ENCODE assay signal across 18 cellular contexts in genomic region chr13:114009590-114010400, GRCh38. TPM values are rescaled to one million over a fixed set of nuclear protein-coding genes. Genes with fewer than 3 reads are reported as not detected.
A peak's percentile ranks its signal among the peaks of the same experiment; 100 is the strongest.
DNase-seq lines count a peak whose midpoint lies in the region; ATAC-seq, FAIRE-seq and TF ChIP-seq lines count a peak whose summit lies in the region.
"Had no signal": no experiment of that assay in that cellular context is flagged by ENCODE, and none has a peak within 500 bp of the region (broad histone marks: within the 10 kb centered on the region; RNA-seq: fewer than 3 reads in every experiment).

No MANE protein-coding gene starts in this region.

- H3K36me3 Mint-ChIP-seq in activated naive CD4-positive, alpha-beta T cell treated with anti-CD3 and anti-CD28 coated beads, Interleukin-2, amount 10 ng/mL, durations not matched to agents 7 days and 5 days = peaks cover 27% of the 10 kb centered on the region
- H3K36me3 Mint-ChIP-seq in IgD-negative memory B cell = peaks cover 3% of the 10 kb centered on the region
- H3K36me3 Mint-ChIP-seq in stimulated activated effector memory CD8-positive, alpha-beta T cell treated with anti-CD3 and anti-CD28 coated beads, Interleukin-12 subunit alpha, Interleukin-12 subunit beta, amount 100 ng/mL, for 72 hours = peaks cover 8% of the 10 kb centered on the region

- H4K20me1 ChIP-seq in HepG2 (ENCODE audit: insufficient read depth, low read length) = no peaks in the 10 kb centered on the region

- no TSS peak for BruUV-seq in HepG2 (replicated peaks; lab: Mats Ljungman, UMichigan)

- H3K9ac ChIP-seq in HepG2 (ENCODE audit: insufficient read depth, low read depth, low read length) = no peak overlapping the region

- H3K9me3 Mint-ChIP-seq in activated naive CD4-positive, alpha-beta T cell treated with anti-CD3 and anti-CD28 coated beads, Interleukin-2, amount 10 ng/mL, durations not matched to agents 7 days and 5 days = no peaks in the 10 kb centered on the region
- no peaks in the 10 kb centered on the region for H3K9me3 Mint-ChIP-seq in IgD-negative memory B cell
- no peaks in the 10 kb centered on the region for H3K9me3 Mint-ChIP-seq in stimulated activated effector memory CD8-positive, alpha-beta T cell treated with anti-CD3 and anti-CD28 coated beads, Interleukin-12 subunit alpha, Interleukin-12 subunit beta, amount 100 ng/mL, for 72 hours

- no peak for DNase-seq in activated naive CD4-positive, alpha-beta T cell treated with anti-CD3 and anti-CD28 coated beads, Interleukin-2, amount 10 ng/mL, durations not matched to agents 7 days and 5 days
- no peak for DNase-seq in activated naive CD4-positive, alpha-beta T cell (lab: John Stamatoyannopoulos, UW)
- DNase-seq in left ventricle myocardium inferior (peak; percentile 8), foreskin keratinocyte (no peak), HepG2 (ENCODE audit: low spot score) (no peak)
- no peak for DNase-seq in stimulated activated effector memory CD8-positive, alpha-beta T cell treated with anti-CD3 and anti-CD28 coated beads, Interleukin-12 subunit alpha, Interleukin-12 subunit beta, amount 100 ng/mL, for 72 hours (ENCODE audit: low spot score in 2 of 2)
- DNase-seq: Caco-2, Karpas-422, MM.1S, NCI-H187 treated with DMSO at 0.1 percent for 48 hours, NCI-H2171, NCI-H510A, NCI-H82 had no signal

- H3K79me2 ChIP-seq in HepG2 (ENCODE audit: insufficient read depth, low read length) = no peaks in the 10 kb centered on the region

- FAIRE-seq in HepG2 (lab: Jason Lieb, UNC) = no peak
- FAIRE-seq: A204.1 had no signal

- H3K4me1 ChIP-seq in left ventricle myocardium inferior = no peaks in the 10 kb centered on the region
- H3K4me1 ChIP-seq in foreskin keratinocyte = no peaks in the 10 kb centered on the region
- no peaks in the 10 kb centered on the region for H3K4me1 ChIP-seq in HepG2 (ENCODE audit: insufficient read depth, low read length)

- H2AFZ ChIP-seq in HepG2 (ENCODE audit: low read length) = no peak overlapping the region

- in situ Hi-C loops in HepG2 (cut with HindIII; ENCODE audit: extremely low pct_ligation_motif_present, low pct_unique_long_range_greater_than_20kb) = no loop called here

- no peak for TF ChIP-seq CTCF in left ventricle myocardium inferior (IDR thresholded peaks at IDR 0.05; ENCODE audit: borderline replicate concordance)
- TF ChIP-seq CTCF in foreskin keratinocyte (conservative IDR thresholded peaks at IDR 0.05) = no peak
- TF ChIP-seq CTCF in HepG2 (CRISPR knock-in tag; IDR thresholded peaks at IDR 0.05) = no peak

- H3K4me2 ChIP-seq in HepG2 (ENCODE audit: low read depth, low read length) = no peak overlapping the region

- H3K4me3 ChIP-seq in left ventricle myocardium inferior (no peak overlapping the region), HepG2 (replicated peaks in 1 of 3; ENCODE audit: insufficient read depth in 1 of 3, low read depth in 2 of 3, low read length in 3 of 3) (no peak overlapping the region)

- TF ChIP-seq POLR2A in HepG2 (IDR thresholded peaks at IDR 0.05; ENCODE audit: insufficient read depth in 1 of 2, low read depth in 2 of 2, low read length in 2 of 2) = no peak

- H3K27ac ChIP-seq in left ventricle myocardium inferior (replicated peaks) = no peak overlapping the region
- no peak overlapping the region for H3K27ac ChIP-seq in foreskin keratinocyte
- H3K27ac ChIP-seq in HepG2 (ENCODE audit: extremely low read length, insufficient read depth, low read length) = no peak overlapping the region
- H3K27ac ChIP-seq: C4-2B had no signal

- ATAC-seq in stimulated activated effector memory CD8-positive, alpha-beta T cell treated with anti-CD3 and anti-CD28 coated beads, Interleukin-12 subunit alpha, Interleukin-12 subunit beta, amount 100 ng/mL, for 72 hours = no peak
- ATAC-seq in HG02642 (IDR thresholded peaks at IDR 0.05; ENCODE audit: poor library complexity, unreplicated experiment) (no peak), foreskin keratinocyte (no peak), HepG2 (no peak)

- H3K27me3 Mint-ChIP-seq in activated naive CD4-positive, alpha-beta T cell treated with anti-CD3 and anti-CD28 coated beads, Interleukin-2, amount 10 ng/mL, durations not matched to agents 7 days and 5 days = no peaks in the 10 kb centered on the region
- H3K27me3 Mint-ChIP-seq in IgD-negative memory B cell = no peaks in the 10 kb centered on the region

- 51% methylated on average over 8 of the region's 31 CpGs for WGBS in HepG2 (ENCODE audit: low lambda C conversion rate)

- POLR2A ChIA-PET in HepG2 (lab: Yijun Ruan, JAX) = no interaction called here

- H3K27me3 ChIP-seq in left ventricle myocardium inferior (ENCODE audit: low read depth) (no peaks in the 10 kb centered on the region), foreskin keratinocyte (no peaks in the 10 kb centered on the region), HepG2 (ENCODE audit: control insufficient read depth in 1 of 2, insufficient read depth in 2 of 2, low read length in 2 of 2) (peaks cover 8 to 30% of the 10 kb centered on the region in 2 experiments; a peak in 4 of 5 replicates)

- peak overlapping the region; percentile 78 for H3K27ac Mint-ChIP-seq in activated naive CD4-positive, alpha-beta T cell treated with anti-CD3 and anti-CD28 coated beads, Interleukin-2, amount 10 ng/mL, durations not matched to agents 7 days and 5 days
- peak overlapping the region in 2 of 3 donors; percentile 35 to 56 for H3K27ac Mint-ChIP-seq in IgD-negative memory B cell
- peak overlapping the region; percentile 35 for H3K27ac Mint-ChIP-seq in stimulated activated effector memory CD8-positive, alpha-beta T cell treated with anti-CD3 and anti-CD28 coated beads, Interleukin-12 subunit alpha, Interleukin-12 subunit beta, amount 100 ng/mL, for 72 hours

- no peak overlapping the region for H3K4me3 Mint-ChIP-seq in activated naive CD4-positive, alpha-beta T cell treated with anti-CD3 and anti-CD28 coated beads, Interleukin-2, amount 10 ng/mL, durations not matched to agents 7 days and 5 days
- no peak overlapping the region for H3K4me3 Mint-ChIP-seq in IgD-negative memory B cell
- H3K4me3 Mint-ChIP-seq in stimulated activated effector memory CD8-positive, alpha-beta T cell treated with anti-CD3 and anti-CD28 coated beads, Interleukin-12 subunit alpha, Interleukin-12 subunit beta, amount 100 ng/mL, for 72 hours = no peak overlapping the region

- H3K36me3 ChIP-seq in left ventricle myocardium inferior (peaks cover 42% of the 10 kb centered on the region), HepG2 (replicated peaks in 1 of 2; ENCODE audit: control insufficient read depth in 1 of 2, insufficient read depth in 2 of 2, low read length in 2 of 2) (no peaks in the 10 kb centered on the region)

- TF ChIP-seq EP300 in HepG2 (IDR thresholded peaks at IDR 0.05; ENCODE audit: low read depth in 2 of 2, low read length in 2 of 2) (no peak), HepG2 (CRISPR knock-in tag; IDR thresholded peaks at IDR 0.05; ENCODE audit: borderline replicate concordance) (no peak)

- CTCF ChIA-PET in activated naive CD4-positive, alpha-beta T cell treated with anti-CD3 and anti-CD28 coated beads, Interleukin-2, amount 10 ng/mL, durations not matched to agents 7 days and 5 days (lab: Charles Lee) = no interaction called here
- CTCF ChIA-PET in HepG2 (lab: Yijun Ruan, JAX; ENCODE audit: low intra/inter-chr PET ratio, low total read pairs) = no interaction called here

- no peak for TF ChIP-seq RAD21 in HepG2 (CRISPR knock-in tag; IDR thresholded peaks at IDR 0.05)

- peaks cover 8% of the 10 kb centered on the region for H3K4me1 Mint-ChIP-seq in activated naive CD4-positive, alpha-beta T cell treated with anti-CD3 and anti-CD28 coated beads, Interleukin-2, amount 10 ng/mL, durations not matched to agents 7 days and 5 days
- peaks cover 0 to 2% (median 0%) of the 10 kb centered on the region in 3 donors for H3K4me1 Mint-ChIP-seq in IgD-negative memory B cell
- no peaks in the 10 kb centered on the region for H3K4me1 Mint-ChIP-seq in stimulated activated effector memory CD8-positive, alpha-beta T cell treated with anti-CD3 and anti-CD28 coated beads, Interleukin-12 subunit alpha, Interleukin-12 subunit beta, amount 100 ng/mL, for 72 hours

- H3K9me3 ChIP-seq in left ventricle myocardium inferior (replicated peaks) (no peaks in the 10 kb centered on the region), HepG2 (ENCODE audit: low read length) (no peaks in the 10 kb centered on the region)
- H3K9me3 ChIP-seq: Caco-2 had no signal

- intact Hi-C loops in left ventricle myocardium inferior (cut with micrococcal nuclease) (no loop called here), HepG2 (cut with micrococcal nuclease; ENCODE audit: unreplicated experiment) (no loop called here)

TF ChIP-seq in HepG2, 621 proteins besides CTCF, POLR2A, EP300 and RAD21 (continues in another document):
- TF ChIP-seq ZNF44 (CRISPR knock-in tag; IDR thresholded peaks at IDR 0.05) = no peak

RNA-seq across cellular contexts. Expression of gene C13orf46, which starts 35.9 kb away (rescaled TPM):
- polyA plus RNA-seq in IgD-negative memory B cell (1.1 TPM), foreskin keratinocyte (0.02 TPM in 1 of 2 replicates, not detected in the other), HepG2 (2011; rRNA removed) (0.01 TPM in 1 of 2 replicates, not detected in the other)
- total RNA-seq in left ventricle myocardium inferior (0.33 TPM), foreskin keratinocyte (not detected in 2 replicates), HepG2 (2016; rRNA removed; fragmentation: Illumina TruSeq; extraction: Trizol) (not detected in 2 replicates)
- total RNA-seq in HepG2 (2016; cell fraction: cytosol; rRNA removed; fragmentation: Illumina TruSeq; extraction: Trizol; ENCODE audit: low read depth) = not detected in 2 replicates
- total RNA-seq in HepG2 (2016; cell fraction: insoluble cytoplasmic fraction; rRNA removed; fragmentation: Illumina TruSeq; extraction: Trizol) = not detected in 2 replicates
- total RNA-seq in HepG2 (2016; cell fraction: membrane; rRNA removed; fragmentation: Illumina TruSeq; extraction: Trizol) = not detected in 2 replicates
- total RNA-seq in HepG2 (2016; cell fraction: nucleus; rRNA removed; fragmentation: Illumina TruSeq; extraction: Trizol) = not detected in 2 replicates
- not detected in 2 replicates for polyA plus RNA-seq in HepG2 (2011; cell fraction: cytosol; rRNA removed)
- 0.03 TPM in 1 of 2 replicates, not detected in the other for polyA plus RNA-seq in HepG2 (2011; cell fraction: nucleus; rRNA removed)
- polyA plus RNA-seq in HepG2 (2012) = not detected in 2 replicates
- not detected in 2 replicates for polyA plus RNA-seq in HepG2 (2016; cell fraction: cytosol; fragmentation: Illumina TruSeq; extraction: Trizol; ENCODE audit: low read depth)
- not detected in 2 replicates for polyA plus RNA-seq in HepG2 (2016; cell fraction: insoluble cytoplasmic fraction; fragmentation: Illumina TruSeq; extraction: Trizol; ENCODE audit: low read depth)
- not detected in 2 replicates for polyA plus RNA-seq in HepG2 (2016; cell fraction: membrane; fragmentation: Illumina TruSeq; extraction: Trizol; ENCODE audit: low read depth)
- not detected in 2 replicates for polyA plus RNA-seq in HepG2 (2016; cell fraction: nucleus; fragmentation: Illumina TruSeq; extraction: Trizol; ENCODE audit: insufficient read depth, low read depth)
- polyA minus RNA-seq in HepG2 (2011; rRNA and poly(A)+ RNA removed; ENCODE audit: low replicate concordance) = 1.9 TPM in 1 of 2 replicates, not detected in the other
- polyA minus RNA-seq in HepG2 (2011; cell fraction: cytosol; rRNA and poly(A)+ RNA removed) = not detected in 2 replicates
- polyA minus RNA-seq in HepG2 (2011; cell fraction: nucleus; rRNA and poly(A)+ RNA removed) = 0.13 TPM in 1 of 2 replicates, not detected in the other
- total RNA-seq: Caco-2, H7 had no signal
